29 cellular contexts compared by ENCODE assay signal in the genomic region with DNA sequence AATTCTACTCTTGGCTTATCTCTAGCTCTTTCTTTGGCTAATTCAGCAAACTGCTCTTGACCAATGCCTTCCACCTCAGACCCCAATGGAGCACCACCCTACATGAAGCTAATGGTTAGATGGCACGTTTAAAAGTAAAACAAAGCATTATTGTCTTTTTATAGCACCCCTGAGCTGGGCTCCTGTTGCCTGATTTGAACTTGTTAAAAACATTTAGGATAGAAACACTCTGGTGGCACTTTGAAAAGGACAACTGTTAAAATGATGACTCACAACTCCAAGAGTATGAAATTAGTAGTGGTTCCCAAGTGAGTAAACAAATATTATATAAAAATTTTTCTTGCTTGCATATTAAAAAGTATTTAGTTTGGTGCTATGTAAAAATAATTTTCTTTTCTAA.
"Had no signal": no experiment of that assay in that cellular context is flagged by ENCODE, and none has a peak within 500 bp of the region (broad histone marks: within the 10 kb centered on the region; RNA-seq: fewer than 3 reads in every experiment).

No MANE protein-coding gene starts in this region.

- H3K27ac Mint-ChIP-seq: naive thymus-derived CD8-positive, alpha-beta T cell; natural killer cell treated with Interleukin-12 subunit alpha and Interleukin-12 subunit beta and Interleukin-15 and Interleukin-18, amount 100 ng/mL, for 72 hours; nephron progenitor cell; progenitor cell of endocrine pancreas; stimulated activated effector memory CD8-positive, alpha-beta T cell treated with anti-CD3 and anti-CD28 coated beads, Interleukin-12 subunit alpha, Interleukin-12 subunit beta, amount 100 ng/mL, for 72 hours; stimulated activated naive B cell treated with anti-CD40 and anti-IgM and Interleukin-4, amounts not matched to agents 10 μg/mL and 1 μg/mL and 100 μg/mL, for 72 hours; stimulated activated naive CD8-positive, alpha-beta T cell treated with anti-CD3 and anti-CD28 coated beads, Interleukin-15, Interleukin-2, amounts not matched to agents 100 ng/mL and 50 ng/mL, for 24 hours had no signal

- H3K27me3 ChIP-seq: neutrophil, pancreas, right lobe of liver, sigmoid colon, stomach, thyroid gland, tibial nerve, upper lobe of left lung, vagina had no signal

- H3K36me3 ChIP-seq: neutrophil, pancreas, right lobe of liver, sigmoid colon, stomach, thoracic aorta, thyroid gland, tibial nerve, upper lobe of left lung, vagina had no signal

- H3K9me3 Mint-ChIP-seq: natural killer cell treated with Interleukin-12 subunit alpha and Interleukin-12 subunit beta and Interleukin-15 and Interleukin-18, amount 100 ng/mL, for 72 hours; nephron progenitor cell; neural crest cell; stimulated activated effector memory CD8-positive, alpha-beta T cell treated with anti-CD3 and anti-CD28 coated beads, Interleukin-12 subunit alpha, Interleukin-12 subunit beta, amount 100 ng/mL, for 72 hours; stimulated activated naive B cell treated with anti-CD40 and anti-IgM and Interleukin-4, amounts not matched to agents 10 μg/mL and 1 μg/mL and 100 μg/mL, for 72 hours; stimulated activated naive CD8-positive, alpha-beta T cell treated with anti-CD3 and anti-CD28 coated beads, Interleukin-15, Interleukin-2, amounts not matched to agents 100 ng/mL and 50 ng/mL, for 24 hours had no signal

- H3K27ac ChIP-seq: neutrophil, pancreas, psoas muscle, right lobe of liver, sigmoid colon, skin epidermis, stomach, thoracic aorta, thyroid gland, tibial nerve, upper lobe of left lung, vagina had no signal

- ATAC-seq: naive thymus-derived CD8-positive, alpha-beta T cell; natural killer cell treated with Interleukin-12 subunit alpha and Interleukin-12 subunit beta and Interleukin-15 and Interleukin-18, amount 100 ng/mL, for 72 hours; pancreas; psoas muscle; right cardiac atrium; right lobe of liver; stimulated activated effector memory CD8-positive, alpha-beta T cell treated with anti-CD3 and anti-CD28 coated beads, Interleukin-12 subunit alpha, Interleukin-12 subunit beta, amount 100 ng/mL, for 72 hours; stimulated activated naive B cell treated with anti-CD40 and anti-IgM and Interleukin-4, amounts not matched to agents 10 μg/mL and 1 μg/mL and 100 μg/mL, for 72 hours had no signal

- H3K9me3 ChIP-seq: pancreas, psoas muscle, right lobe of liver, sigmoid colon, stomach, thoracic aorta, thyroid gland, upper lobe of left lung, vagina had no signal

- H3K4me1 ChIP-seq: pancreas, psoas muscle, right lobe of liver, sigmoid colon, stomach, thyroid gland, tibial nerve, upper lobe of left lung, vagina had no signal

- H3K4me3 Mint-ChIP-seq: naive thymus-derived CD8-positive, alpha-beta T cell; natural killer cell treated with Interleukin-12 subunit alpha and Interleukin-12 subunit beta and Interleukin-15 and Interleukin-18, amount 100 ng/mL, for 72 hours; nephron progenitor cell; neural crest cell; stimulated activated effector memory CD8-positive, alpha-beta T cell treated with anti-CD3 and anti-CD28 coated beads, Interleukin-12 subunit alpha, Interleukin-12 subunit beta, amount 100 ng/mL, for 72 hours; stimulated activated naive B cell treated with anti-CD40 and anti-IgM and Interleukin-4, amounts not matched to agents 10 μg/mL and 1 μg/mL and 100 μg/mL, for 72 hours; stimulated activated naive CD8-positive, alpha-beta T cell treated with anti-CD3 and anti-CD28 coated beads, Interleukin-15, Interleukin-2, amounts not matched to agents 100 ng/mL and 50 ng/mL, for 24 hours had no signal

- DNase-seq: naive thymus-derived CD8-positive, alpha-beta T cell; nephron progenitor cell; nucleus accumbens; pancreas; posterior cingulate gyrus; psoas muscle; right cardiac atrium; right lobe of liver; sigmoid colon; stimulated activated CD4-positive, alpha-beta T cell treated with anti-CD3 and anti-CD28 coated beads, Interleukin-15, amount 100 ng/mL, for 24 hours; stimulated activated CD4-positive, alpha-beta T cell treated with anti-CD3 and anti-CD28 coated beads, Interleukin-2, amount 100 ng/mL, for 24 hours; stimulated activated CD4-positive, alpha-beta T cell treated with anti-CD3 and anti-CD28 coated beads, Interleukin-2, amount 100 ng/mL, for 48 hours; stimulated activated CD4-positive, alpha-beta T cell treated with anti-CD3 and anti-CD28 coated beads, Interleukin-4, amount 100 ng/mL, for 24 hours; stimulated activated naive B cell treated with anti-CD40 and anti-IgM and Interleukin-4, amounts not matched to agents 10 μg/mL and 1 μg/mL and 100 μg/mL, for 72 hours; stimulated activated naive CD4-positive, alpha-beta T cell treated with Interleukin-2 at 50 U/mL for 16 hours; stomach; thyroid gland; trophoblast cell; upper lobe of left lung had no signal

- H3K4me3 ChIP-seq: pancreas, psoas muscle, right lobe of liver, sigmoid colon, skin epidermis, stomach, thoracic aorta, thyroid gland, tibial nerve, upper lobe of left lung, vagina had no signal

- H3K36me3 Mint-ChIP-seq: naive thymus-derived CD8-positive, alpha-beta T cell; natural killer cell treated with Interleukin-12 subunit alpha and Interleukin-12 subunit beta and Interleukin-15 and Interleukin-18, amount 100 ng/mL, for 72 hours; stimulated activated effector memory CD8-positive, alpha-beta T cell treated with anti-CD3 and anti-CD28 coated beads, Interleukin-12 subunit alpha, Interleukin-12 subunit beta, amount 100 ng/mL, for 72 hours; stimulated activated naive B cell treated with anti-CD40 and anti-IgM and Interleukin-4, amounts not matched to agents 10 μg/mL and 1 μg/mL and 100 μg/mL, for 72 hours had no signal

- H3K27me3 Mint-ChIP-seq: progenitor cell of endocrine pancreas had no signal

- H3K4me1 Mint-ChIP-seq: naive thymus-derived CD8-positive, alpha-beta T cell; nephron progenitor cell; stimulated activated effector memory CD8-positive, alpha-beta T cell treated with anti-CD3 and anti-CD28 coated beads, Interleukin-12 subunit alpha, Interleukin-12 subunit beta, amount 100 ng/mL, for 72 hours; stimulated activated naive B cell treated with anti-CD40 and anti-IgM and Interleukin-4, amounts not matched to agents 10 μg/mL and 1 μg/mL and 100 μg/mL, for 72 hours had no signal
